ENCODE assay signal across 22 cellular contexts in the genomic region with DNA sequence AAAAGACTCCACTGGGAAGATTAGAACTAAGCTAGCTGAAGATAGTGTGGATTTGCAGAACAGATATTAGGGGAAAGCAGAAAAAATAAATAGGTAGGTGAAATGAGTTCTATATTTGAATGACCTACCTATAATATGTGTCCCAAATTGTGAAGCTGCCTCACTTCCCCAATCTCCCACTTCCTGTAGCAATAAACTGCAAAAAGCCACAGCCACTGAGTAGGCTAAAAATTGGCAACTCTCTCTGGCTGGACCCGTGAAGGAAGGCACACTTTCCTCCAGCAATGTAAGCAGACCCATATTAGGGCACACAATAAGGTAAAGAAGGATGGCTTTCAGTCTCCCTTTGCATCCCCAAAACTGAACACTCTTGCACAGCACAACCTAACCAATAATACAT.
"Had no signal": no experiment of that assay in that cellular context is flagged by ENCODE, and none has a peak within 500 bp of the region (broad histone marks: within the 10 kb centered on the region; RNA-seq: fewer than 3 reads in every experiment).

No MANE protein-coding gene starts in this region.

- DNase-seq: MM.1S; NCI-H1092 treated with DMSO at 0.1 percent for 48 hours; NCI-H1436; NCI-H187; NCI-H2029; NCI-H2081 treated with DMSO at 0.1 percent for 48 hours; NCI-H2171; NCI-H226; NCI-H446; NCI-H510A; NCI-H524 treated with DMSO at 0.1 percent for 48 hours; NCI-H69; NCI-H774; NK-92 treated with Interleukin-12 subunit alpha and Interleukin-12 subunit beta, amount 100 ng/mL, for 24 hours; PC-9; Peyer's patch; SHP77 treated with DMSO at 0.1 percent for 48 hours; SJCRH30; T-helper 1 cell; T-helper 17 cell had no signal

- FAIRE-seq: HTR-8/SVneo, K562 had no signal
